Comparison of ENCODE assay signal across 29 cellular contexts in the genomic region with DNA sequence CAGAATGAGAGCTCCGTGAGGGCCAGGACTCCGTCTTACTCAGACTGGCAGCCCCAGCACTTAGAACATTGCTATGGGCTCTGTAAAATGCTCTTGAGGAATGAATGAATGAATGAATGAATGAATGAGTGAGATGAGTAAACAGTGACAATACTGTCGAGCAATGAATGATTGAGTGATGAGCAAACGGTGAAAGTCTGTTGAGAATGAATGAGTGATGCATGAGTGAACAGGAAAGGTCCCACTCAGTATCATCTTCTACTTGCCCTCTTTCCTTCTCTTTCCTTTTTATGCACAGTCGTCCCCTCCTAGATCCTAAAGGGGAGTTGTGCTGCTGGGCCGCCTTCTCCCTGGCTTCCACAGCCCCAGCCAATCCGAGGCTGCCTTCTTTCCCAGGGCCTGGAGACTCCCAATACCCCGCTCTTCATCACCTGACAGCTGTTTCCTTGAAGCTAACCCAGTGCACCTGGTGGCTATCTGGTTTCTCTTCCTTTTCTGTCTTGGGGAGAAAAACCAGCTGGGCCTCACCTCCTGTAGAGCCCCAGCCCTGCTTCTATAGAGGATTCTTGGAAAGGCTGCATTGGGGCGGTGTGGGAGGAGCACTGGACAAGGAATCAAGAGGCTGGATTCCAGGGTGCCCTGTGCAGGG. TPM values are rescaled to one million over a fixed set of nuclear protein-coding genes. Genes with fewer than 3 reads are reported as not detected.
DNase-seq lines count a peak whose midpoint lies in the region; ATAC-seq and TF ChIP-seq lines count a peak whose summit lies in the region.
"Had no signal": no experiment of that assay in that cellular context is flagged by ENCODE, and none has a peak within 500 bp of the region (broad histone marks: within the 10 kb centered on the region; RNA-seq: fewer than 3 reads in every experiment).

No MANE protein-coding gene starts in this region.

- H3K27ac Mint-ChIP-seq in activated CD4-positive, alpha-beta memory T cell treated with anti-CD3 and anti-CD28 coated beads for 36 hours: no peak overlapping the region
- H3K27ac Mint-ChIP-seq: T-helper 1 cell treated with Interleukin-12 subunit alpha and Interleukin-12 subunit beta and Interleukin-4 antibody, amounts not matched to agents 30 μg/mL and 1 μg/mL, for 36 hours had no signal

- no peak overlapping the region for H3K4me3 ChIP-seq in GM12865 (ENCODE audit: low read depth, low read length)
- H3K4me3 ChIP-seq: body of pancreas, neural progenitor cell, Peyer's patch, SK-N-MC, thoracic aorta, vagina had no signal

- no peak overlapping the region for H3K4me3 Mint-ChIP-seq in activated CD4-positive, alpha-beta memory T cell treated with anti-CD3 and anti-CD28 coated beads for 36 hours
- H3K4me3 Mint-ChIP-seq: neural progenitor cell; T-helper 1 cell treated with Interleukin-12 subunit alpha and Interleukin-12 subunit beta and Interleukin-4 antibody, amounts not matched to agents 30 μg/mL and 1 μg/mL, for 36 hours had no signal

- peak; percentile 52 for DNase-seq in GM12865 (ENCODE audit: low read depth)
- DNase-seq in NAMALWA (ENCODE audit: low spot score): peak; percentile 28
- DNase-seq in RPMI8226: peak; percentile 57
- DNase-seq in H4 (ENCODE audit: low spot score): no peak
- no peak for DNase-seq in activated CD4-positive, alpha-beta memory T cell treated with anti-CD3 and anti-CD28 coated beads for 36 hours
- no peak for DNase-seq in Right ventricle myocardium inferior (ENCODE audit: missing footprints)
- DNase-seq in mesenteric fat pad (ENCODE audit: low spot score): no peak
- DNase-seq: activated CD8-positive, alpha-beta memory T cell treated with anti-CD3 and anti-CD28 coated beads for 24 hours; activated T-cell treated with anti-CD3 and anti-CD28 coated beads, Interleukin-2, amount 50 U/mL, for 1 hour; body of pancreas; DMS79 treated with DMSO at 0.1 percent for 48 hours; H7; kidney glomerular epithelial cell; mammary epithelial cell; NCI-H1694; NCI-H345; Peyer's patch; posterior cingulate gyrus; stimulated activated CD4-positive, alpha-beta T cell treated with anti-CD3 and anti-CD28 coated beads, Interleukin-4, amount 100 ng/mL, for 4 hours; stimulated activated naive CD4-positive, alpha-beta T cell had no signal

- peaks cover 3% of the 10 kb centered on the region for H3K9me3 Mint-ChIP-seq in activated CD4-positive, alpha-beta memory T cell treated with anti-CD3 and anti-CD28 coated beads for 36 hours
- H3K9me3 Mint-ChIP-seq: neural progenitor cell; T-helper 1 cell treated with Interleukin-12 subunit alpha and Interleukin-12 subunit beta and Interleukin-4 antibody, amounts not matched to agents 30 μg/mL and 1 μg/mL, for 36 hours had no signal

- ATAC-seq in GM21526 (IDR thresholded peaks at IDR 0.05; ENCODE audit: low FRiP score, unreplicated experiment): peak; percentile 74
- ATAC-seq in Right ventricle myocardium inferior: no peak
- ATAC-seq: body of pancreas, sciatic nerve had no signal

- H3K36me3 Mint-ChIP-seq in activated CD4-positive, alpha-beta memory T cell treated with anti-CD3 and anti-CD28 coated beads for 36 hours: no peaks in the 10 kb centered on the region

- intact Hi-C loops in activated CD4-positive, alpha-beta memory T cell treated with anti-CD3 and anti-CD28 coated beads for 36 hours (cut with micrococcal nuclease): no loop called here
- intact Hi-C loops in Right ventricle myocardium inferior (cut with DNase I): no loop called here

- H3K4me1 Mint-ChIP-seq in activated CD4-positive, alpha-beta memory T cell treated with anti-CD3 and anti-CD28 coated beads for 36 hours (ENCODE audit: low read depth): no peaks in the 10 kb centered on the region

- POLR2A ChIA-PET in activated CD4-positive, alpha-beta memory T cell treated with anti-CD3 and anti-CD28 coated beads for 36 hours (lab: Charles Lee): no interaction called here

- CTCF ChIA-PET in activated CD4-positive, alpha-beta memory T cell treated with anti-CD3 and anti-CD28 coated beads for 36 hours (lab: Charles Lee): no interaction called here

- no peak for TF ChIP-seq CTCF in GM12865 (IDR thresholded peaks at IDR 0.05; ENCODE audit: insufficient read depth, low read depth, low read length, missing control alignments)

- peaks cover 22% of the 10 kb centered on the region for H3K27me3 Mint-ChIP-seq in activated CD4-positive, alpha-beta memory T cell treated with anti-CD3 and anti-CD28 coated beads for 36 hours

RNA-seq across cellular contexts. Expression of a gene that starts 32.7 kb away (rescaled TPM):
- total RNA-seq in H4 (2014; rRNA removed; shearing (Covaris generic)): not detected in 2 replicates
- not detected for total RNA-seq in activated CD4-positive, alpha-beta memory T cell treated with anti-CD3 and anti-CD28 coated beads for 36 hours
- not detected for total RNA-seq in Right ventricle myocardium inferior
- total RNA-seq in mesenteric fat pad: not detected
- total RNA-seq: body of pancreas, cerebellum, endothelial cell of umbilical vein, H7, mammary epithelial cell, Peyer's patch, sciatic nerve, thoracic aorta, vagina had no signal

RNA-seq across cellular contexts. Expression of a gene that starts 47.1 kb away (rescaled TPM):
- 2.3 and 2.4 TPM in 2 replicates for total RNA-seq in H4 (2014; rRNA removed; shearing (Covaris generic))
- not detected for total RNA-seq in activated CD4-positive, alpha-beta memory T cell treated with anti-CD3 and anti-CD28 coated beads for 36 hours
- not detected for total RNA-seq in Right ventricle myocardium inferior
- not detected for total RNA-seq in mesenteric fat pad
- total RNA-seq: endothelial cell of umbilical vein, thoracic aorta had no signal

Comparison
In these comparisons a context has a peak if more than half of its experiments do, and no peak if none do; other contexts are left out.
1. DNase-seq: peak in GM12865 (single experiment), NAMALWA (single experiment) and RPMI8226 (single experiment); none in H4 (single experiment), activated CD4-positive, alpha-beta memory T cell treated with anti-CD3 and anti-CD28 coated beads for 36 hours (single experiment), Right ventricle myocardium inferior (single experiment) and mesenteric fat pad (single experiment).